19 cellular contexts compared by ENCODE assay signal in genomic region chr4:128769011-128769410, GRCh38. TPM values are rescaled to one million over a fixed set of nuclear protein-coding genes. Genes with fewer than 3 reads are reported as not detected.
DNase-seq lines count a peak whose midpoint lies in the region; ATAC-seq, FAIRE-seq and TF ChIP-seq lines count a peak whose summit lies in the region.
"Had no signal": no experiment of that assay in that cellular context is flagged by ENCODE, and none has a peak within 500 bp of the region (broad histone marks: within the 10 kb centered on the region; RNA-seq: fewer than 3 reads in every experiment).

No MANE protein-coding gene starts in this region.

- in situ Hi-C loops in K562 (cut with MboI) = no loop called here

- no peak overlapping the region for H3K4me3 Mint-ChIP-seq in activated CD4-positive, alpha-beta T cell treated with anti-CD3 and anti-CD28 coated beads, Interleukin-2, amount 10 ng/mL, durations not matched to agents 24 days and 14 days
- H3K4me3 Mint-ChIP-seq: CD4-positive, alpha-beta memory T cell had no signal

- no peaks in the 10 kb centered on the region for H3F3A ChIP-seq in smooth muscle cell (ENCODE audit: low read depth)

- H3K36me3 ChIP-seq in adrenal gland (replicated peaks in 1 of 2) (no peaks in the 10 kb centered on the region), K562 (ENCODE audit: control insufficient read depth, insufficient read depth, low read length) (no peaks in the 10 kb centered on the region), hepatocyte (replicated peaks; ENCODE audit: insufficient read depth, low read depth) (no peaks in the 10 kb centered on the region), smooth muscle cell (ENCODE audit: low read depth) (no peaks in the 10 kb centered on the region), testis (ENCODE audit: low read depth, missing control alignments) (no peaks in the 10 kb centered on the region)

- no TSS peak for BruUV-seq in K562 (replicated peaks; lab: Mats Ljungman, UMichigan)

- DNase-seq in adrenal gland (no peak), K562 (ENCODE audit: extremely low read depth in 1 of 4, low spot score in 3 of 4) (no peak), hepatocyte (ENCODE audit: low spot score) (no peak), smooth muscle cell (lab: John Stamatoyannopoulos, UW; ENCODE audit: unreplicated experiment) (no peak), germinal center (ENCODE audit: low spot score) (no peak), testis (no peak), cardiac septum (ENCODE audit: low spot score) (no peak)
- DNase-seq in activated CD4-positive, alpha-beta T cell treated with anti-CD3 and anti-CD28 coated beads, Interleukin-2, amount 10 ng/mL, durations not matched to agents 24 days and 14 days = no peak
- DNase-seq: C1 segment of cervical spinal cord; CD4-positive, alpha-beta memory T cell; COR-L47; DMS153; DND-41; H7 had no signal

- H3K4me3 ChIP-seq in adrenal gland (no peak overlapping the region), K562 (no peak overlapping the region), hepatocyte (no peak overlapping the region), smooth muscle cell (no peak overlapping the region), testis (no peak overlapping the region)
- H3K4me3 ChIP-seq: GM23248 had no signal

- no peaks in the 10 kb centered on the region; the same call in 1 of the 2 replicates for H4K20me1 ChIP-seq in K562 (replicated peaks; ENCODE audit: control insufficient read depth, insufficient read depth, low read length)
- no peaks in the 10 kb centered on the region for H4K20me1 ChIP-seq in hepatocyte (ENCODE audit: insufficient read depth, poor library complexity, severe bottlenecking)
- H4K20me1 ChIP-seq in smooth muscle cell (ENCODE audit: low read depth) = no peaks in the 10 kb centered on the region

- H3K27me3 ChIP-seq in adrenal gland (no peaks in the 10 kb centered on the region), K562 (ENCODE audit: control insufficient read depth in 2 of 2, insufficient read depth in 2 of 2, low read length in 2 of 2) (no peaks in the 10 kb centered on the region), hepatocyte (no peaks in the 10 kb centered on the region), smooth muscle cell (ENCODE audit: low read depth) (no peaks in the 10 kb centered on the region), testis (no peaks in the 10 kb centered on the region)

- POLR2A ChIA-PET in K562 (lab: Yijun Ruan, JAX) = interaction anchor here (0.8 kb wide), 1 partner anchor 11 kb away, joined by 3 read pairs; no protein-coding TSS in a partner anchor

- CTCF ChIA-PET in K562 (lab: Yijun Ruan, JAX; ENCODE audit: low intra/inter-chr PET ratio) = no interaction called here

- H3K9ac ChIP-seq in K562 (ENCODE audit: insufficient read depth in 1 of 2, low read depth in 2 of 2, low read length in 2 of 2) = no peak overlapping the region
- no peak overlapping the region for H3K9ac ChIP-seq in smooth muscle cell (ENCODE audit: low read depth)
- H3K9ac ChIP-seq: GM23248 had no signal

- H2AFZ ChIP-seq in K562 (ENCODE audit: low read depth, low read length) (no peak overlapping the region), hepatocyte (no peak overlapping the region), smooth muscle cell (ENCODE audit: low read depth) (no peak overlapping the region)
- H2AFZ ChIP-seq: GM23248 had no signal

- peak overlapping the region in 3 of 5 donors; percentile 44 to 72 (median 62) for H3K27ac ChIP-seq in adrenal gland
- no peak overlapping the region for H3K27ac ChIP-seq in K562 (ENCODE audit: extremely low read depth, low read depth, low read length)
- H3K27ac ChIP-seq in hepatocyte = peak overlapping the region; percentile 55
- no peak overlapping the region for H3K27ac ChIP-seq in smooth muscle cell (ENCODE audit: low read depth)
- H3K27ac ChIP-seq in testis = peak overlapping the region in 1 of 2 donors; percentile 34
- H3K27ac ChIP-seq: GM23248 had no signal

- no peaks in the 10 kb centered on the region for H3K9me2 ChIP-seq in hepatocyte (replicated peaks; ENCODE audit: insufficient read depth)

- H3K9me3 Mint-ChIP-seq in activated CD4-positive, alpha-beta T cell treated with anti-CD3 and anti-CD28 coated beads, Interleukin-2, amount 10 ng/mL, durations not matched to agents 24 days and 14 days = no peaks in the 10 kb centered on the region
- H3K9me3 Mint-ChIP-seq: CD4-positive, alpha-beta memory T cell had no signal

- H3K4me2 ChIP-seq in K562 (ENCODE audit: insufficient read depth, low read length) (no peak overlapping the region), hepatocyte (peak overlapping the region; percentile 10), smooth muscle cell (peak overlapping the region; percentile 27)

- no peaks in the 10 kb centered on the region for H3K36me3 Mint-ChIP-seq in activated CD4-positive, alpha-beta T cell treated with anti-CD3 and anti-CD28 coated beads, Interleukin-2, amount 10 ng/mL, durations not matched to agents 24 days and 14 days (ENCODE audit: low read depth)
- H3K36me3 Mint-ChIP-seq: CD4-positive, alpha-beta memory T cell had no signal

- no peaks in the 10 kb centered on the region for H3K9me1 ChIP-seq in K562 (ENCODE audit: control insufficient read depth, insufficient read depth, low read length)

- H3K4me1 Mint-ChIP-seq in activated CD4-positive, alpha-beta T cell treated with anti-CD3 and anti-CD28 coated beads, Interleukin-2, amount 10 ng/mL, durations not matched to agents 24 days and 14 days = peaks cover 2% of the 10 kb centered on the region

- TF ChIP-seq EP300 in K562 (IDR thresholded peaks at IDR 0.05; ENCODE audit: low read length) = no peak

- FAIRE-seq in K562 (lab: Jason Lieb, UNC) = no peak
- FAIRE-seq: G401.6, GM12892, H1 had no signal

- H3K79me2 ChIP-seq in K562 (ENCODE audit: control insufficient read depth, insufficient read depth, low read length) (no peaks in the 10 kb centered on the region), hepatocyte (no peaks in the 10 kb centered on the region), smooth muscle cell (ENCODE audit: low read depth) (no peaks in the 10 kb centered on the region)

- no peaks in the 10 kb centered on the region for H3K27me3 Mint-ChIP-seq in activated CD4-positive, alpha-beta T cell treated with anti-CD3 and anti-CD28 coated beads, Interleukin-2, amount 10 ng/mL, durations not matched to agents 24 days and 14 days

- H3K4me1 ChIP-seq in adrenal gland (replicated peaks in 1 of 2) = peaks cover 11 to 17% of the 10 kb centered on the region in 2 donors
- peaks cover 0 to 7% of the 10 kb centered on the region in 2 experiments; a peak in 4 of 5 replicates for H3K4me1 ChIP-seq in K562 (replicated peaks in 1 of 2; ENCODE audit: control insufficient read depth in 2 of 2, insufficient read depth in 2 of 2, low read length in 2 of 2)
- peaks cover 4% of the 10 kb centered on the region for H3K4me1 ChIP-seq in hepatocyte (ENCODE audit: insufficient read depth)
- no peaks in the 10 kb centered on the region for H3K4me1 ChIP-seq in smooth muscle cell (ENCODE audit: low read depth)
- H3K4me1 ChIP-seq in testis = peaks cover 8% of the 10 kb centered on the region

- no peak for TF ChIP-seq POLR2A in adrenal gland (IDR thresholded peaks at IDR 0.05)
- TF ChIP-seq POLR2A in K562 (conservative IDR thresholded peaks at IDR 0.05) = no peak
- TF ChIP-seq POLR2A in testis (IDR thresholded peaks at IDR 0.05) = no peak

- intact Hi-C loops in adrenal gland (cut with DNase I) = no loop called here
- intact Hi-C loops in K562 (cut with micrococcal nuclease) = no loop called here
- intact Hi-C loops in activated CD4-positive, alpha-beta T cell treated with anti-CD3 and anti-CD28 coated beads, Interleukin-2, amount 10 ng/mL, durations not matched to agents 24 days and 14 days (cut with micrococcal nuclease) = no loop called here
- intact Hi-C loops in testis (cut with DNase I; ENCODE audit: low total_unique reads) = no loop called here
- intact Hi-C loops in cardiac septum (cut with DNase I) = no loop called here

- TF ChIP-seq RAD21 in K562 (CRISPR knock-in tag; conservative IDR thresholded peaks at IDR 0.05 in 1 of 2, IDR thresholded peaks at IDR 0.05 in 1 of 2) = no peak

- TF ChIP-seq CTCF in adrenal gland (IDR thresholded peaks at IDR 0.05) = no peak
- TF ChIP-seq CTCF in K562 (IDR thresholded peaks at IDR 0.05 in 2 of 3, conservative IDR thresholded peaks at IDR 0.05 in 1 of 3; ENCODE audit: insufficient read depth in 2 of 3, low read depth in 1 of 3, low read length in 3 of 3) = no peak
- TF ChIP-seq CTCF in hepatocyte (IDR thresholded peaks at IDR 0.05; ENCODE audit: poor library complexity) = no peak
- no peak for TF ChIP-seq CTCF in smooth muscle cell (IDR thresholded peaks at IDR 0.05; ENCODE audit: borderline replicate concordance, insufficient read depth, poor library complexity, severe bottlenecking)
- TF ChIP-seq CTCF in testis (IDR thresholded peaks at IDR 0.05) = no peak

- H3K9me3 ChIP-seq in adrenal gland (replicated peaks in 1 of 3) (no peaks in the 10 kb centered on the region), K562 (replicated peaks; ENCODE audit: control insufficient read depth, insufficient read depth, low read depth, low read length) (no peaks in the 10 kb centered on the region), hepatocyte (ENCODE audit: low read depth) (no peaks in the 10 kb centered on the region), smooth muscle cell (replicated peaks; ENCODE audit: low read depth) (no peaks in the 10 kb centered on the region), testis (no peaks in the 10 kb centered on the region)

- H3K27ac Mint-ChIP-seq in activated CD4-positive, alpha-beta T cell treated with anti-CD3 and anti-CD28 coated beads, Interleukin-2, amount 10 ng/mL, durations not matched to agents 24 days and 14 days = no peak overlapping the region
- H3K27ac Mint-ChIP-seq: CD4-positive, alpha-beta memory T cell had no signal

- no peak for ATAC-seq in K562
- ATAC-seq: HCT116 had no signal

RNA-seq across cellular contexts. Expression of gene JADE1, which starts 40.5 kb away (rescaled TPM):
- total RNA-seq in adrenal gland = 10 to 100 TPM; 25.9 to 66.7 (median 40.2) TPM
- 10 to 100 TPM; 18.4 to 31.1 (median 30.8) TPM for polyA plus RNA-seq in adrenal gland
- total RNA-seq in K562 (2011; cell fraction: chromatin; rRNA removed; ENCODE audit: low replicate concordance) = 40.6 and 42.8 TPM in 2 replicates
- total RNA-seq in K562 (2011; cell fraction: nucleolus; rRNA removed) = 21.5 and 22.1 TPM in 2 replicates
- 31.1 and 35.1 TPM in 2 replicates for total RNA-seq in K562 (2011; cell fraction: nucleoplasm; rRNA removed)
- 24.2 and 24.4 TPM in 2 replicates for total RNA-seq in K562 (2014; rRNA removed)
- total RNA-seq in K562 (2014; rRNA removed; fragmentation: Illumina TruSeq; extraction: Trizol) = 29.8 and 32.3 TPM in 2 replicates
- 23.5 and 26.5 TPM in 2 replicates for total RNA-seq in K562 (2015; rRNA removed; fragmentation: Illumina TruSeq; extraction: Trizol)
- 37.3 and 37.9 TPM in 2 replicates for total RNA-seq in K562 (2021)
- 14.4 and 16.6 TPM in 2 replicates for polyA plus RNA-seq in K562 (2011; rRNA removed)
- 11.4 and 12.2 TPM in 2 replicates for polyA plus RNA-seq in K562 (2011; cell fraction: cytosol; rRNA removed)
- polyA plus RNA-seq in K562 (2011; cell fraction: nucleus; rRNA removed) = 21.5 and 25.9 TPM in 2 replicates
- 17.0 and 21.9 TPM in 2 replicates for polyA plus RNA-seq in K562 (2012)
- 24.0 and 26.5 TPM in 2 replicates for polyA plus RNA-seq in K562 (2014; fragmentation: Illumina TruSeq; extraction: Trizol)
- polyA plus RNA-seq in K562 (2014; fragmentation: Nextera tagmentation; extraction: Ambion mirVana) = 10 to 100 TPM in 1 of 2 experiments, 1 to 10 TPM in 1; 8.3 to 10.8 TPM
- 18.5 and 18.6 TPM in 2 replicates for polyA plus RNA-seq in K562 (2014; rRNA removed)
- 32.5 and 34.1 TPM in 2 replicates for polyA minus RNA-seq in K562 (2011; rRNA and poly(A)+ RNA removed)
- polyA minus RNA-seq in K562 (2011; cell fraction: cytosol; rRNA and poly(A)+ RNA removed) = 13.6 and 14.0 TPM in 2 replicates
- polyA minus RNA-seq in K562 (2011; cell fraction: nucleus; rRNA and poly(A)+ RNA removed) = 21.7 and 22.4 TPM in 2 replicates
- 26.8 and 27.7 TPM in 2 replicates for total RNA-seq in hepatocyte
- 20.0 and 21.0 TPM in 2 replicates for polyA plus RNA-seq in hepatocyte
- total RNA-seq in smooth muscle cell = 9.3 and 9.8 TPM in 2 replicates
- polyA plus RNA-seq in smooth muscle cell = 6.8 and 7.4 TPM in 2 replicates
- 42.6 and 47.0 TPM in 2 replicates for total RNA-seq in activated CD4-positive, alpha-beta T cell treated with anti-CD3 and anti-CD28 coated beads, Interleukin-2, amount 10 ng/mL, durations not matched to agents 24 days and 14 days
- total RNA-seq in testis = 10 to 100 TPM; 28.9 to 32.2 TPM
- 19.1 TPM for polyA plus RNA-seq in testis (ENCODE audit: insufficient read depth, low read depth, low replicate concordance)
- 23.0 TPM for total RNA-seq in cardiac septum

Comparison
In these comparisons a context has a peak if more than half of its experiments do, and no peak if none do; other contexts are left out.
1. H3K27ac ChIP-seq: peak in adrenal gland (3 of 5) and hepatocyte (single experiment); none in K562 (single experiment) and smooth muscle cell (single experiment).